In the genomic region with DNA sequence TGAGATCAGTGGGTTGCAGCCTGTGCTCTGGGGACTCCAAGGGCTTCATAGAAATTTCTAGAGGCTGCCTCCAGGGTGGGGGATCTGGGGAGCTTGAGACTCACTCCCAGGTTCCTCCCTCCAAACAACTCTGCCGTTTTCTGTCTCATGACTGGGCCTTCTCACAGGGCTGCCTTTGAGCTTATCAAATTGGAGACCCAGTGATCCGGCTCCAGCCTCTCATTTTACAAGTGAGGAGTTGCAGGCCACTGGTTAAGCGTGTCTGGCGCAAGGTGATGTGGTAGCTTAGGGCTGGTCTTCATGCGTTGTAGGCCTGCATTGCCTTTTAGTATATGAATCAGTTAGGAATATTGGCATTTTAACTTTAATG, we compare ENCODE assay signal across 2 cellular contexts.
TF ChIP-seq lines count a peak whose summit lies in the region.

No MANE protein-coding gene starts in this region.

TF ChIP-seq in IMR-90, 13 proteins besides CTCF, POLR2A, EP300 and RAD21:
- TF ChIP-seq CEBPB (IDR thresholded peaks at IDR 0.05; ENCODE audit: low read depth, low read length) = no peak
- TF ChIP-seq MAZ (IDR thresholded peaks at IDR 0.05; ENCODE audit: borderline replicate concordance, low read depth, low read length) = no peak
- no peak for TF ChIP-seq USF2 (IDR thresholded peaks at IDR 0.05; ENCODE audit: low read depth, low read length)
- TF ChIP-seq CHD1 (IDR thresholded peaks at IDR 0.05; ENCODE audit: low read depth, low read length) = no peak
- no peak for TF ChIP-seq RCOR1 (IDR thresholded peaks at IDR 0.05; ENCODE audit: insufficient replicate concordance, low read length)
- TF ChIP-seq, protein P1, sequence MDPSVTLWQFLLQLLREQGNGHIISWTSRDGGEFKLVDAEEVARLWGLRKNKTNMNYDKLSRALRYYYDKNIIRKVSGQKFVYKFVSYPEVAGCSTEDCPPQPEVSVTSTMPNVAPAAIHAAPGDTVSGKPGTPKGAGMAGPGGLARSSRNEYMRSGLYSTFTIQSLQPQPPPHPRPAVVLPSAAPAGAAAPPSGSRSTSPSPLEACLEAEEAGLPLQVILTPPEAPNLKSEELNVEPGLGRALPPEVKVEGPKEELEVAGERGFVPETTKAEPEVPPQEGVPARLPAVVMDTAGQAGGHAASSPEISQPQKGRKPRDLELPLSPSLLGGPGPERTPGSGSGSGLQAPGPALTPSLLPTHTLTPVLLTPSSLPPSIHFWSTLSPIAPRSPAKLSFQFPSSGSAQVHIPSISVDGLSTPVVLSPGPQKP (IDR thresholded peaks at IDR 0.05; ENCODE audit: borderline replicate concordance, low read depth, low read length) = no peak
- TF ChIP-seq FOS (IDR thresholded peaks at IDR 0.05; ENCODE audit: low read depth, low read length) = no peak

TF ChIP-seq in neural cell, 6 proteins besides CTCF, POLR2A, EP300 and RAD21:
- TF ChIP-seq POLR2AphosphoS5 (IDR thresholded peaks at IDR 0.05) = no peak
- no peak for TF ChIP-seq MXI1 (conservative IDR thresholded peaks at IDR 0.05; ENCODE audit: poor library complexity, severe bottlenecking)
- no peak for TF ChIP-seq TAF1 (IDR thresholded peaks at IDR 0.05; ENCODE audit: low read depth)
- TF ChIP-seq SMC3 (conservative IDR thresholded peaks at IDR 0.05; ENCODE audit: poor library complexity) = no peak
- TF ChIP-seq EZH2 (IDR thresholded peaks at IDR 0.05; ENCODE audit: borderline replicate concordance, insufficient read depth, low read length, poor library complexity, severe bottlenecking) = no peak
- no peak for TF ChIP-seq REST (IDR thresholded peaks at IDR 0.05; ENCODE audit: borderline replicate concordance)
